Comparison of ENCODE assay signal across 20 cellular contexts in the genomic region with DNA sequence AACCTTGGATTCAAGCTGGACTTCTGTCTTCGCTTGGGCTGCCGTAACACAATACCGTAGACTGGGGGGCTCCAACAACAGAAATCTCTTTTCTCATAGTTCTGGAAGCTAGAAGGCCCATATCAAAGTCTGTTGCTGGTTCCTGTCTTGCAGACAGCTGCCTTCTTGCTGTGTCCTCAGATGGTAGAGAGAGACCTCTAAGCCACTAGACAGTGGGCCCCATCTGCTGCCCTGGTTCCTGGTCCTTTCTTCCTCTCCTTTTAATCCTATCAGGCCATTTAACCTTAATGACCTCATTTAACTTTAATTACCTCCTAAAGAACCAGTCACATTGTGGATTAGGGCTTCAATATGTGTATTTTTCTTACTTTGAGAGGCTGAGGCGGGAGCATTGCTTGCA.
A peak's percentile ranks its signal among the peaks of the same experiment; 100 is the strongest.
DNase-seq lines count a peak whose midpoint lies in the region; ATAC-seq lines count a peak whose summit lies in the region.
"Had no signal": no experiment of that assay in that cellular context is flagged by ENCODE, and none has a peak within 500 bp of the region (broad histone marks: within the 10 kb centered on the region; RNA-seq: fewer than 3 reads in every experiment).

No MANE protein-coding gene starts in this region.

- no peak for DNase-seq in T-helper 2 cell treated with Interferon-gamma antibody and Interleukin-4, amounts not matched to agents 5 μg/mL and 100 μg/mL, for 36 hours (ENCODE audit: low spot score)
- DNase-seq in T-helper 2 cell (no peak), NCI-H82 treated with DMSO at 0.1 percent for 48 hours (lab: John Stamatoyannopoulos, UW; ENCODE audit: unreplicated experiment) (peak; percentile 98), NCI-H1417 (lab: John Stamatoyannopoulos, UW) (no peak)
- no peak for DNase-seq in central memory CD8-positive, alpha-beta T cell (ENCODE audit: low spot score in 2 of 2)
- no peak for DNase-seq in stimulated activated effector memory CD8-positive, alpha-beta T cell treated with anti-CD3 and anti-CD28 coated beads, Interleukin-12 subunit alpha, Interleukin-12 subunit beta, amount 100 ng/mL, for 72 hours (ENCODE audit: low spot score in 2 of 2)
- no peak for DNase-seq in activated CD8-positive, alpha-beta memory T cell treated with anti-CD3 and anti-CD28 coated beads for 24 hours
- DNase-seq: AML-193; CD4-positive, alpha-beta memory T cell; DMS53; DND-41; EL; GOT3; H7; HFFc6 had no signal

- H3K27ac Mint-ChIP-seq in T-helper 2 cell treated with Interferon-gamma antibody and Interleukin-4, amounts not matched to agents 5 μg/mL and 100 μg/mL, for 36 hours = peak overlapping the region; percentile 34
- H3K27ac Mint-ChIP-seq in central memory CD8-positive, alpha-beta T cell (ENCODE audit: low read depth) = peak overlapping the region; percentile 64
- peak overlapping the region; percentile 21 for H3K27ac Mint-ChIP-seq in stimulated activated effector memory CD8-positive, alpha-beta T cell treated with anti-CD3 and anti-CD28 coated beads, Interleukin-12 subunit alpha, Interleukin-12 subunit beta, amount 100 ng/mL, for 72 hours
- H3K27ac Mint-ChIP-seq: HFFc6 had no signal

- peaks cover 9% of the 10 kb centered on the region for H3K36me3 Mint-ChIP-seq in T-helper 2 cell treated with Interferon-gamma antibody and Interleukin-4, amounts not matched to agents 5 μg/mL and 100 μg/mL, for 36 hours (ENCODE audit: low read depth)
- peaks cover 26% of the 10 kb centered on the region for H3K36me3 Mint-ChIP-seq in central memory CD8-positive, alpha-beta T cell (ENCODE audit: insufficient read depth)
- H3K36me3 Mint-ChIP-seq in stimulated activated effector memory CD8-positive, alpha-beta T cell treated with anti-CD3 and anti-CD28 coated beads, Interleukin-12 subunit alpha, Interleukin-12 subunit beta, amount 100 ng/mL, for 72 hours = peaks cover 50% of the 10 kb centered on the region

- H3K27me3 Mint-ChIP-seq in T-helper 2 cell treated with Interferon-gamma antibody and Interleukin-4, amounts not matched to agents 5 μg/mL and 100 μg/mL, for 36 hours (ENCODE audit: low read depth) = no peaks in the 10 kb centered on the region
- no peaks in the 10 kb centered on the region for H3K27me3 Mint-ChIP-seq in central memory CD8-positive, alpha-beta T cell
- H3K27me3 Mint-ChIP-seq: CD4-positive, alpha-beta memory T cell had no signal

- no peaks in the 10 kb centered on the region for H3K9me3 Mint-ChIP-seq in T-helper 2 cell treated with Interferon-gamma antibody and Interleukin-4, amounts not matched to agents 5 μg/mL and 100 μg/mL, for 36 hours
- no peaks in the 10 kb centered on the region for H3K9me3 Mint-ChIP-seq in central memory CD8-positive, alpha-beta T cell
- no peaks in the 10 kb centered on the region for H3K9me3 Mint-ChIP-seq in stimulated activated effector memory CD8-positive, alpha-beta T cell treated with anti-CD3 and anti-CD28 coated beads, Interleukin-12 subunit alpha, Interleukin-12 subunit beta, amount 100 ng/mL, for 72 hours
- H3K9me3 Mint-ChIP-seq: CD14-positive monocyte; CD4-positive, alpha-beta memory T cell; HFFc6 had no signal

- no peak overlapping the region for H3K4me3 Mint-ChIP-seq in T-helper 2 cell treated with Interferon-gamma antibody and Interleukin-4, amounts not matched to agents 5 μg/mL and 100 μg/mL, for 36 hours
- H3K4me3 Mint-ChIP-seq in central memory CD8-positive, alpha-beta T cell = no peak overlapping the region
- no peak overlapping the region for H3K4me3 Mint-ChIP-seq in stimulated activated effector memory CD8-positive, alpha-beta T cell treated with anti-CD3 and anti-CD28 coated beads, Interleukin-12 subunit alpha, Interleukin-12 subunit beta, amount 100 ng/mL, for 72 hours
- H3K4me3 Mint-ChIP-seq: CD14-positive monocyte; CD4-positive, alpha-beta memory T cell; HFFc6 had no signal

- H3K4me1 Mint-ChIP-seq in T-helper 2 cell treated with Interferon-gamma antibody and Interleukin-4, amounts not matched to agents 5 μg/mL and 100 μg/mL, for 36 hours (ENCODE audit: low read depth) = no peaks in the 10 kb centered on the region
- H3K4me1 Mint-ChIP-seq in central memory CD8-positive, alpha-beta T cell = peaks cover 22% of the 10 kb centered on the region
- peaks cover 13% of the 10 kb centered on the region for H3K4me1 Mint-ChIP-seq in stimulated activated effector memory CD8-positive, alpha-beta T cell treated with anti-CD3 and anti-CD28 coated beads, Interleukin-12 subunit alpha, Interleukin-12 subunit beta, amount 100 ng/mL, for 72 hours

- no peak for ATAC-seq in central memory CD8-positive, alpha-beta T cell (replicated peaks; ENCODE audit: extremely low read depth, poor library complexity, severe bottlenecking)
- ATAC-seq in stimulated activated effector memory CD8-positive, alpha-beta T cell treated with anti-CD3 and anti-CD28 coated beads, Interleukin-12 subunit alpha, Interleukin-12 subunit beta, amount 100 ng/mL, for 72 hours = no peak
- ATAC-seq in HG03159 (IDR thresholded peaks at IDR 0.05; ENCODE audit: unreplicated experiment) = no peak
- ATAC-seq: A549, GM12878, HCT116 had no signal
